In the genomic region with DNA sequence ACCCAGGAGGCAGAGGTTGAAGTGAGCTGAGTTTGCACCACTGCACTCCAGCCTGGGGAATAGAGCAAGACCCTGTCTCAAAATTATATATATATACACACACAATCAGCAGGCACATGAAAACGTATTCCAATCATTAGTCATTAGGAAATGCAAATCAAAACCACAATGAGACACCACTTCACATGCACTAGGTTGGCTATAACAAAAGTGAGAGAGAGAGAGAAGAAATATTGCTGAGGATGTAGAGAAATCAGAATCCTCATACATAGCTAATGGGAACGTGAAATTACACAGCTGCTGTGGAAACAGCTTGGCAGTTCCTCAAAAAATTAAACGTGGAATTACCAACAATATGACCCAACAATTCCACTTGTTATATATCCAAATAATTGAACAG, we compare ENCODE assay signal across 24 cellular contexts. TPM values are rescaled to one million over a fixed set of nuclear protein-coding genes. Genes with fewer than 3 reads are reported as not detected.
"Had no signal": no experiment of that assay in that cellular context is flagged by ENCODE, and none has a peak within 500 bp of the region (broad histone marks: within the 10 kb centered on the region; RNA-seq: fewer than 3 reads in every experiment).

No MANE protein-coding gene starts in this region.

- H3K36me3 ChIP-seq: neutrophil, sigmoid colon, transverse colon, vagina, WERI-Rb-1 had no signal

- H2AFZ ChIP-seq: parathyroid adenoma had no signal

- H3K4me3 Mint-ChIP-seq: activated CD4-positive, alpha-beta memory T cell treated with anti-CD3 and anti-CD28 coated beads for 36 hours; activated T-cell treated with anti-CD3 and anti-CD28 coated beads, Interleukin-2, amount 50 U/mL, for 24 hours; brain; natural killer cell; stimulated activated memory B cell treated with anti-CD40 and anti-IgM and Interleukin-4, amounts not matched to agents 10 μg/mL and 1 μg/mL and 100 μg/mL, for 72 hours; T-helper 1 cell treated with Interleukin-12 subunit alpha and Interleukin-12 subunit beta and Interleukin-4 antibody, amounts not matched to agents 30 μg/mL and 1 μg/mL, for 36 hours had no signal

- H3K4me1 ChIP-seq: parathyroid adenoma, transverse colon, vagina had no signal

- H3K9me3 ChIP-seq: neutrophil, vagina had no signal

- DNase-seq: activated CD4-positive, alpha-beta memory T cell treated with anti-CD3 and anti-CD28 coated beads for 36 hours; activated effector memory CD4-positive, alpha-beta T cell treated with Interleukin-2 at 50 U/mL for 16 hours; activated naive CD4-positive, alpha-beta T cell treated with anti-CD3 and anti-CD28 coated beads, Interleukin-2, amount 50 U/mL, for 16 hours; activated T-cell treated with anti-CD3 and anti-CD28 coated beads, Interleukin-2, amount 50 U/mL, for 24 hours; cerebellar nuclear complex; effector CD8-positive, alpha-beta T cell; hippocampal formation; kidney; left ventricle myocardium superior; mesendoderm; natural killer cell; sigmoid colon; stimulated activated CD4-positive, alpha-beta T cell treated with anti-CD3 and anti-CD28 coated beads, Interleukin-12 subunit alpha, Interleukin-12 subunit beta, amount 100 ng/mL, for 4 hours; stimulated activated CD4-positive, alpha-beta T cell treated with anti-CD3 and anti-CD28 coated beads, Interleukin-2, amount 100 ng/mL, for 24 hours; transverse colon; WERI-Rb-1 had no signal

- H3K27ac ChIP-seq: epithelial cell of prostate, neutrophil, parathyroid adenoma, sigmoid colon, transverse colon, vagina, WERI-Rb-1 had no signal

- H3K36me3 Mint-ChIP-seq: activated CD4-positive, alpha-beta memory T cell treated with anti-CD3 and anti-CD28 coated beads for 36 hours; brain; natural killer cell; stimulated activated memory B cell treated with anti-CD40 and anti-IgM and Interleukin-4, amounts not matched to agents 10 μg/mL and 1 μg/mL and 100 μg/mL, for 72 hours had no signal

- H3K27ac Mint-ChIP-seq: activated CD4-positive, alpha-beta memory T cell treated with anti-CD3 and anti-CD28 coated beads for 36 hours; activated T-cell treated with anti-CD3 and anti-CD28 coated beads, Interleukin-2, amount 50 U/mL, for 24 hours; brain; natural killer cell; stimulated activated memory B cell treated with anti-CD40 and anti-IgM and Interleukin-4, amounts not matched to agents 10 μg/mL and 1 μg/mL and 100 μg/mL, for 72 hours; T-helper 1 cell treated with Interleukin-12 subunit alpha and Interleukin-12 subunit beta and Interleukin-4 antibody, amounts not matched to agents 30 μg/mL and 1 μg/mL, for 36 hours had no signal

- H3K79me2 ChIP-seq: parathyroid adenoma had no signal

- H3K9ac ChIP-seq: parathyroid adenoma had no signal

- H3K27me3 ChIP-seq: sigmoid colon, transverse colon, vagina had no signal

- ATAC-seq: left ventricle myocardium superior; natural killer cell; stimulated activated memory B cell treated with anti-CD40 and anti-IgM and Interleukin-4, amounts not matched to agents 10 μg/mL and 1 μg/mL and 100 μg/mL, for 72 hours had no signal

- H3K4me1 Mint-ChIP-seq: brain; natural killer cell; stimulated activated memory B cell treated with anti-CD40 and anti-IgM and Interleukin-4, amounts not matched to agents 10 μg/mL and 1 μg/mL and 100 μg/mL, for 72 hours had no signal

- H3K4me3 ChIP-seq: sigmoid colon, transverse colon, vagina had no signal

RNA-seq across cellular contexts. Expression of gene CNNM1, which starts 43.3 kb away (rescaled TPM):
- total RNA-seq: glomerular endothelial cell, natural killer cell had no signal

RNA-seq across cellular contexts. Expression of gene HPSE2, which starts 50.2 kb away (rescaled TPM):
- total RNA-seq: activated CD4-positive, alpha-beta memory T cell treated with anti-CD3 and anti-CD28 coated beads for 36 hours; glomerular endothelial cell; left ventricle myocardium superior; natural killer cell had no signal
